Comparison of ENCODE assay signal across 10 cellular contexts in genomic region chr7:150631084-150631824, GRCh38. TPM values are rescaled to one million over a fixed set of nuclear protein-coding genes. Genes with fewer than 3 reads are reported as not detected.
DNase-seq lines count a peak whose midpoint lies in the region; ATAC-seq and TF ChIP-seq lines count a peak whose summit lies in the region.
"Had no signal": no experiment of that assay in that cellular context is flagged by ENCODE, and none has a peak within 500 bp of the region (broad histone marks: within the 10 kb centered on the region; RNA-seq: fewer than 3 reads in every experiment).

No MANE protein-coding gene starts in this region.

- peaks cover 0 to 68% (median 35%) of the 10 kb centered on the region in 12 donors for H3K4me1 ChIP-seq in heart left ventricle

- no peak for TF ChIP-seq CTCF in heart left ventricle (IDR thresholded peaks at IDR 0.05)
- no peak for TF ChIP-seq CTCF in nephron progenitor cell (IDR thresholded peaks at IDR 0.05)

- no peaks in the 10 kb centered on the region for H3K27me3 ChIP-seq in heart left ventricle
- H3K27me3 ChIP-seq: hepatocyte had no signal

- H3K27me3 Mint-ChIP-seq in activated CD8-positive, alpha-beta T cell treated with anti-CD3 and anti-CD28 coated beads, Interleukin-2, amount 10 ng/mL, durations not matched to agents 7 days and 5 days (ENCODE audit: low read depth), result no peaks in the 10 kb centered on the region
- no peaks in the 10 kb centered on the region for H3K27me3 Mint-ChIP-seq in nephron progenitor cell (ENCODE audit: low read depth, poor library complexity)

- POLR2A ChIA-PET in activated CD8-positive, alpha-beta T cell treated with anti-CD3 and anti-CD28 coated beads, Interleukin-2, amount 10 ng/mL, durations not matched to agents 7 days and 5 days (lab: Charles Lee), result interaction anchor here (0.7 to 3.4 kb wide), 21 partner anchors 9 to 182 kb away, joined by 3 to 20 read pairs (median 6); partner anchors contain the start of genes GIMAP1, GIMAP2, GIMAP4 and GIMAP5

- H3K4me1 Mint-ChIP-seq in activated CD8-positive, alpha-beta T cell treated with anti-CD3 and anti-CD28 coated beads, Interleukin-2, amount 10 ng/mL, durations not matched to agents 7 days and 5 days (ENCODE audit: low read depth), result peaks cover 68% of the 10 kb centered on the region
- no peaks in the 10 kb centered on the region for H3K4me1 Mint-ChIP-seq in nephron progenitor cell

- H3K4me3 ChIP-seq in heart left ventricle, result peak overlapping the region; percentile 21 to 69 (median 54)
- H3K4me3 ChIP-seq: hepatocyte, SK-N-MC had no signal

- peak; percentile 73 for DNase-seq in activated CD8-positive, alpha-beta T cell treated with anti-CD3 and anti-CD28 coated beads, Interleukin-2, amount 10 ng/mL, durations not matched to agents 7 days and 5 days
- DNase-seq in heart left ventricle, result peak; percentile 51 to 82 (median 56)
- peak; percentile 64 for DNase-seq in stimulated activated CD8-positive, alpha-beta memory T cell treated with anti-CD3 and anti-CD28 coated beads, Interleukin-4, amount 100 ng/mL, for 48 hours
- no peak for DNase-seq in nephron progenitor cell
- no peak for DNase-seq in NCI-H1048 (lab: John Stamatoyannopoulos, UW)
- no peak for DNase-seq in OCI-M1 (lab: John Stamatoyannopoulos, UW)

- WGBS in heart left ventricle, 4 donors, result 48 to 59% (median 51%) methylated on average over 8 of the region's 8 CpGs

- H3K4me3 Mint-ChIP-seq in activated CD8-positive, alpha-beta T cell treated with anti-CD3 and anti-CD28 coated beads, Interleukin-2, amount 10 ng/mL, durations not matched to agents 7 days and 5 days, result peak overlapping the region; percentile 89
- H3K4me3 Mint-ChIP-seq in nephron progenitor cell, result no peak overlapping the region

- peak; percentile 39 for ATAC-seq in GM19467 (IDR thresholded peaks at IDR 0.05; ENCODE audit: unreplicated experiment)
- peak; percentile 86 for ATAC-seq in activated CD8-positive, alpha-beta T cell treated with anti-CD3 and anti-CD28 coated beads, Interleukin-2, amount 10 ng/mL, durations not matched to agents 7 days and 5 days
- ATAC-seq in heart left ventricle, result peak; percentile 24 to 60 (median 45)
- no peak for ATAC-seq in GM21367 (IDR thresholded peaks at IDR 0.05; ENCODE audit: unreplicated experiment)

- CTCF ChIA-PET in activated CD8-positive, alpha-beta T cell treated with anti-CD3 and anti-CD28 coated beads, Interleukin-2, amount 10 ng/mL, durations not matched to agents 7 days and 5 days (lab: Charles Lee), result interaction anchor here (0.6 to 2.0 kb wide), 14 partner anchors 10 to 182 kb away, joined by 3 to 14 read pairs (median 4); partner anchors contain the start of genes GIMAP1 and GIMAP8

- H3K9me3 ChIP-seq in heart left ventricle, result peaks cover 0 to 6% (median 0%) of the 10 kb centered on the region in 12 donors

- H3K27ac ChIP-seq in heart left ventricle, result peak overlapping the region; percentile 63 to 96 (median 93)
- H3K27ac ChIP-seq: hepatocyte, SK-N-MC had no signal

- intact Hi-C loops in heart left ventricle (cut with DNase I), result loop anchor here in 8 of 10 donors (1.0 to 10.0 kb wide), 15 partner anchors 44 to 184 kb away; partner anchors contain the start of genes GIMAP5 (in 5 of the 8), GIMAP1 (in 4 of the 8), GIMAP8 (in 3 of the 8) and GIMAP2 (in 2 of the 8)

- H3K36me3 Mint-ChIP-seq in activated CD8-positive, alpha-beta T cell treated with anti-CD3 and anti-CD28 coated beads, Interleukin-2, amount 10 ng/mL, durations not matched to agents 7 days and 5 days (ENCODE audit: low read depth), result peaks cover 80% of the 10 kb centered on the region
- H3K36me3 Mint-ChIP-seq in nephron progenitor cell (ENCODE audit: low read depth), result no peaks in the 10 kb centered on the region

- peak in 1 of 2 donors; percentile 42 for TF ChIP-seq POLR2A in heart left ventricle (IDR thresholded peaks at IDR 0.05)

- H3K9me3 Mint-ChIP-seq in activated CD8-positive, alpha-beta T cell treated with anti-CD3 and anti-CD28 coated beads, Interleukin-2, amount 10 ng/mL, durations not matched to agents 7 days and 5 days (ENCODE audit: insufficient read depth), result peaks cover 9% of the 10 kb centered on the region
- H3K9me3 Mint-ChIP-seq in nephron progenitor cell, result peaks cover 20% of the 10 kb centered on the region

- H3K27ac Mint-ChIP-seq in activated CD8-positive, alpha-beta T cell treated with anti-CD3 and anti-CD28 coated beads, Interleukin-2, amount 10 ng/mL, durations not matched to agents 7 days and 5 days, result peak overlapping the region; percentile 90
- no peak overlapping the region for H3K27ac Mint-ChIP-seq in nephron progenitor cell

- peaks cover 0 to 37% (median 21%) of the 10 kb centered on the region in 9 donors for H3K36me3 ChIP-seq in heart left ventricle

RNA-seq across cellular contexts. Expression of gene GIMAP6, which starts 0.9 kb away (rescaled TPM):
- 10 to 100 TPM; 88.9 to 93.3 TPM for total RNA-seq in activated CD8-positive, alpha-beta T cell treated with anti-CD3 and anti-CD28 coated beads, Interleukin-2, amount 10 ng/mL, durations not matched to agents 7 days and 5 days
- 10 to 100 TPM; 20.3 to 52.7 (median 24.4) TPM for total RNA-seq in heart left ventricle
- polyA plus RNA-seq in heart left ventricle, result 10 to 100 TPM; 13.8 to 29.6 TPM

RNA-seq across cellular contexts. Expression of gene GIMAP2, which starts 54.3 kb away (rescaled TPM):
- total RNA-seq in activated CD8-positive, alpha-beta T cell treated with anti-CD3 and anti-CD28 coated beads, Interleukin-2, amount 10 ng/mL, durations not matched to agents 7 days and 5 days, result 10 to 100 TPM; 79.0 to 82.9 TPM
- 10 to 100 TPM in 2 of 9 donors, 1 to 10 TPM in 7; 2.1 to 23.5 (median 4.9) TPM for total RNA-seq in heart left ventricle
- polyA plus RNA-seq in heart left ventricle, result 1 to 10 TPM; 2.3 to 6.6 TPM

Comparison
In these comparisons a context has a peak if more than half of its experiments do, and no peak if none do; other contexts are left out.
1. DNase-seq: peak in activated CD8-positive, alpha-beta T cell treated with anti-CD3 and anti-CD28 coated beads, Interleukin-2, amount 10 ng/mL, durations not matched to agents 7 days and 5 days (single experiment), heart left ventricle (5 of 5) and stimulated activated CD8-positive, alpha-beta memory T cell treated with anti-CD3 and anti-CD28 coated beads, Interleukin-4, amount 100 ng/mL, for 48 hours (single experiment); none in nephron progenitor cell (single experiment), NCI-H1048 (single experiment) and OCI-M1 (single experiment).